ENCODE assay signal across 8 cellular contexts in the genomic region with DNA sequence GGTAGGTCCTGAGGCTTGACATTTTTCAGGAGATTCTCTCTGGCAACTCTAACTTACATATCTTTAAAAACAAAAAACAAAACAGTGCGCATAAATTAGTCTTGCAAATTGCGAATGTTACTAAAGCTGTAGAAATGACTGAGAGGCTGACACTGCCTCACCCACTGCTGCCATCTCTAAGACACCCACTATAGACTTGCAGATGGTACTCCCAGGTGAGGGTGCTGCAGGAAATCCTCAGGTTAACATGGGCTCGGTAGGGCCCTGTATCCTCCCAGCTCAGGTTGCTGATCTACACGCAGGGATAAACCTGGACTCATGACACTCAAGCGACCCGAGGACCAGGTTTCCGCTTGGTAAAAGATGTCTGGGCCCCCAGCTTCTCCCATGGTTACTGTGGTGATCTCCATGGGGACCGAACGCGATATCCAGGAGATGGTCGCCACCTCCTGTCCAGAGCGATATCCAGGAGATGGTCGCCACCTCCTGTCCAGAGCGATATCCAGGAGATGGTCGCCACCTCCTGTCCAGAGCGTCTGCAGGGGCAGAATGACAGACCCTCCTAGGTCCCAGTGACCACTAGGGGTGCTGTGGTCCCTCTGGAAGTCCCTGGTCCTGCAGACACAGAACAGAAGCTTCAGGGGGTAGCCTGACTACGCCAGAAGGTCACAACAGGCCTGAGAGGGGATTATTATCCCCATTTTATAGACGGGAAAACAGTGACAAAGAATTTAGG. TPM values are rescaled to one million over a fixed set of nuclear protein-coding genes. Genes with fewer than 3 reads are reported as not detected.
DNase-seq lines count a peak whose midpoint lies in the region; ATAC-seq, FAIRE-seq and TF ChIP-seq lines count a peak whose summit lies in the region.

No MANE protein-coding gene starts in this region.

- H3K9me3 ChIP-seq in GM12878 (replicated peaks; ENCODE audit: control insufficient read depth, insufficient read depth, low read length) (no peaks in the 10 kb centered on the region), osteoblast (ENCODE audit: low read depth, low read length) (no peaks in the 10 kb centered on the region)

- H3K4me3 ChIP-seq in GM12878 (no peak overlapping the region), osteoblast (ENCODE audit: insufficient read depth, low read length) (no peak overlapping the region), coronary artery (no peak overlapping the region)

- POLR2A ChIA-PET in GM12878 (lab: Charles Lee), result interaction anchor here (0.7 to 2.7 kb wide), 7 partner anchors 10 to 172 kb away, joined by 3 to 20 read pairs (median 3); a partner anchor contains a TSS

- DNase-seq in DMS53 (lab: John Stamatoyannopoulos, UW), result peak; percentile 61
- no peak for DNase-seq in DMS53 treated with DMSO at 0.1 percent for 48 hours (lab: John Stamatoyannopoulos, UW; ENCODE audit: unreplicated experiment)
- DNase-seq in GM12878 (ENCODE audit: low read depth, low spot score), result no peak
- no peak for DNase-seq in osteoblast (ENCODE audit: insufficient read length, low spot score, missing footprints)
- DNase-seq in NCI-H1694 (lab: John Stamatoyannopoulos, UW), result no peak
- no peak for DNase-seq in coronary artery (ENCODE audit: low spot score)
- no peak for DNase-seq in activated T-helper 2 cell treated with anti-CD3 and anti-CD28 coated beads, Interferon-gamma antibody, Interleukin-2, Interleukin-4, amounts not matched to agents 10 μg/mL and 5 μg/mL and 100 μg/mL, durations not matched to agents 14 hours and 24 hours and 36 hours (ENCODE audit: low spot score)

- no peak overlapping the region for H3K4me3 Mint-ChIP-seq in activated T-helper 2 cell treated with anti-CD3 and anti-CD28 coated beads, Interferon-gamma antibody, Interleukin-2, Interleukin-4, amounts not matched to agents 10 μg/mL and 5 μg/mL and 100 μg/mL, durations not matched to agents 14 hours and 24 hours and 36 hours (ENCODE audit: low read depth)

- no peaks in the 10 kb centered on the region for H3K79me2 ChIP-seq in GM12878 (ENCODE audit: control insufficient read depth, insufficient read depth, low read length)
- no peaks in the 10 kb centered on the region for H3K79me2 ChIP-seq in osteoblast (ENCODE audit: insufficient read depth, low read length)

- in situ Hi-C loops in GM12878 (cut with MboI), result loop anchor here (5.0 kb wide), 2 partner anchors 52 to 172 kb away; a partner anchor contains a TSS

- intact Hi-C loops in GM12878 (cut with micrococcal nuclease; ENCODE audit: unreplicated experiment), result loop anchor here (2.0 kb wide), 1 partner anchor 171 kb away; no protein-coding TSS in a partner anchor
- intact Hi-C loops in activated T-helper 2 cell treated with anti-CD3 and anti-CD28 coated beads, Interferon-gamma antibody, Interleukin-2, Interleukin-4, amounts not matched to agents 10 μg/mL and 5 μg/mL and 100 μg/mL, durations not matched to agents 14 hours and 24 hours and 36 hours (cut with micrococcal nuclease), result loop anchor here (5.0 kb wide), 2 partner anchors 102 to 172 kb away; a partner anchor contains a TSS

- peak; percentile 64 for TF ChIP-seq RAD21 in GM12878 (IDR thresholded peaks at IDR 0.05; ENCODE audit: insufficient read depth, low read depth, low read length)

- H4K20me1 ChIP-seq in GM12878 (ENCODE audit: control insufficient read depth, insufficient read depth) (no peaks in the 10 kb centered on the region), osteoblast (ENCODE audit: insufficient read depth, low read length) (no peaks in the 10 kb centered on the region)

- H3K27ac ChIP-seq in GM12878 (ENCODE audit: control insufficient read depth, insufficient read depth) (no peak overlapping the region), osteoblast (ENCODE audit: low read depth, low read length) (no peak overlapping the region), coronary artery (no peak overlapping the region)

- no peak overlapping the region for H3K4me2 ChIP-seq in GM12878 (ENCODE audit: control insufficient read depth, insufficient read depth)
- H3K4me2 ChIP-seq in osteoblast (ENCODE audit: insufficient read depth, low read length), result no peak overlapping the region

- TF ChIP-seq POLR2A in GM12878 (IDR thresholded peaks at IDR 0.05; ENCODE audit: low read depth, low read length), result no peak

- peak; percentile 45 for TF ChIP-seq CTCF in LNCAP (IDR thresholded peaks at IDR 0.05)
- TF ChIP-seq CTCF in GM12878 (IDR thresholded peaks at IDR 0.05 in 2 of 3, conservative IDR thresholded peaks at IDR 0.05 in 1 of 3; ENCODE audit: control insufficient read depth in 2 of 3, extremely low read depth in 1 of 3, insufficient read depth in 1 of 3, low read depth in 3 of 3, low read length in 3 of 3), result peak; percentile 42 to 75 (median 66)
- TF ChIP-seq CTCF in osteoblast (IDR thresholded peaks at IDR 0.05; ENCODE audit: extremely low read depth, low read depth, low read length), result peak; percentile 26
- no peak for TF ChIP-seq CTCF in coronary artery (IDR thresholded peaks at IDR 0.05)

- H3K27me3 Mint-ChIP-seq in activated T-helper 2 cell treated with anti-CD3 and anti-CD28 coated beads, Interferon-gamma antibody, Interleukin-2, Interleukin-4, amounts not matched to agents 10 μg/mL and 5 μg/mL and 100 μg/mL, durations not matched to agents 14 hours and 24 hours and 36 hours (ENCODE audit: low read depth), result peaks cover under 1% of the 10 kb centered on the region

- RAD21 ChIA-PET in GM12878 (lab: Charles Lee; ENCODE audit: unreplicated experiment), result interaction anchor here (0.8 to 10.8 kb wide), 14 partner anchors 11 to 211 kb away, joined by 3 to 193 read pairs (median 15); a partner anchor contains a TSS

- no peak overlapping the region for H3K9ac ChIP-seq in GM12878 (ENCODE audit: control insufficient read depth, insufficient read depth, low read length)

- H3K9me3 Mint-ChIP-seq in activated T-helper 2 cell treated with anti-CD3 and anti-CD28 coated beads, Interferon-gamma antibody, Interleukin-2, Interleukin-4, amounts not matched to agents 10 μg/mL and 5 μg/mL and 100 μg/mL, durations not matched to agents 14 hours and 24 hours and 36 hours, result no peaks in the 10 kb centered on the region

- no peak for FAIRE-seq in GM12878 (lab: Jason Lieb, UNC)

- peaks cover 35% of the 10 kb centered on the region for H3K4me1 Mint-ChIP-seq in activated T-helper 2 cell treated with anti-CD3 and anti-CD28 coated beads, Interferon-gamma antibody, Interleukin-2, Interleukin-4, amounts not matched to agents 10 μg/mL and 5 μg/mL and 100 μg/mL, durations not matched to agents 14 hours and 24 hours and 36 hours (ENCODE audit: low read depth)

- H3K27me3 ChIP-seq in GM12878 (replicated peaks in 1 of 2; ENCODE audit: control insufficient read depth in 2 of 2, insufficient read depth in 2 of 2, low read length in 1 of 2), result no peaks in the 10 kb centered on the region
- H3K27me3 ChIP-seq in osteoblast (ENCODE audit: insufficient read depth, low read length), result no peaks in the 10 kb centered on the region

- BruUV-seq in GM12878 (replicated peaks; lab: Mats Ljungman, UMichigan), result no TSS peak

- H3K4me1 ChIP-seq in GM12878 (ENCODE audit: control insufficient read depth, insufficient read depth, low read length), result peaks cover 40% of the 10 kb centered on the region
- no peaks in the 10 kb centered on the region for H3K4me1 ChIP-seq in osteoblast (ENCODE audit: insufficient read depth, low read length)

- CTCF ChIA-PET in GM12878 (lab: Yijun Ruan, JAX), result interaction anchor here (0.5 to 10.9 kb wide), 40 partner anchors 7 to 393 kb away, joined by 3 to 247 read pairs (median 5); a partner anchor contains a TSS

- H2AFZ ChIP-seq in GM12878 (ENCODE audit: control insufficient read depth, low read depth, low read length) (no peak overlapping the region), osteoblast (ENCODE audit: low read length) (no peak overlapping the region)

- peak; percentile 41 for ATAC-seq in GM12878

- no peak for TF ChIP-seq EP300 in GM12878 (IDR thresholded peaks at IDR 0.05; ENCODE audit: borderline replicate concordance in 1 of 2, control insufficient read depth in 1 of 2, low read depth in 2 of 2, low read length in 2 of 2)

- H3K36me3 ChIP-seq in GM12878 (ENCODE audit: control insufficient read depth in 2 of 2, insufficient read depth in 2 of 2, low read length in 1 of 2), result no peaks in the 10 kb centered on the region
- H3K36me3 ChIP-seq in osteoblast (ENCODE audit: insufficient read depth, low read length), result no peaks in the 10 kb centered on the region

- WGBS in GM12878 (ENCODE audit: insufficient coverage, insufficient replicate concordance, low lambda C conversion rate, missing lambda C conversion rate), result 84% methylated on average over 18 of the region's 18 CpGs

- H3K27ac Mint-ChIP-seq in activated T-helper 2 cell treated with anti-CD3 and anti-CD28 coated beads, Interferon-gamma antibody, Interleukin-2, Interleukin-4, amounts not matched to agents 10 μg/mL and 5 μg/mL and 100 μg/mL, durations not matched to agents 14 hours and 24 hours and 36 hours, result no peak overlapping the region

- H3K36me3 Mint-ChIP-seq in activated T-helper 2 cell treated with anti-CD3 and anti-CD28 coated beads, Interferon-gamma antibody, Interleukin-2, Interleukin-4, amounts not matched to agents 10 μg/mL and 5 μg/mL and 100 μg/mL, durations not matched to agents 14 hours and 24 hours and 36 hours (ENCODE audit: low read depth), result no peaks in the 10 kb centered on the region

- SMC1A ChIA-PET in GM12878 (lab: Charles Lee; ENCODE audit: uncharacterized antibody, unreplicated experiment), result interaction anchor here (0.7 to 10.8 kb wide), 18 partner anchors 10 to 192 kb away, joined by 3 to 143 read pairs (median 4); a partner anchor contains a TSS

RNA-seq across cellular contexts. Expression of a gene that starts 16.1 kb away (rescaled TPM):
- 51.7 and 54.8 TPM in 2 replicates for total RNA-seq in GM12878 (2013; cell fraction: nucleolus; rRNA removed)
- total RNA-seq in GM12878 (2014; rRNA removed) (10.7 and 12.5 TPM in 2 replicates), GM12878 (2014; rRNA removed; fragmentation: Illumina TruSeq; extraction: Trizol) (6.6 and 8.0 TPM in 2 replicates), GM12878 (2021) (8.9 and 11.0 TPM in 2 replicates), osteoblast (not detected in 2 replicates)
- polyA plus RNA-seq in GM12878 (2011; ENCODE audit: low read depth), result 15.9 TPM
- polyA plus RNA-seq in GM12878 (2011; rRNA removed) (11.7 and 13.3 TPM in 2 replicates), GM12878 (2014; fragmentation: Illumina TruSeq; extraction: Trizol) (9.8 and 11.7 TPM in 2 replicates), GM12878 (2014; fragmentation: Nextera tagmentation; extraction: Ambion mirVana) (1 to 10 TPM; 2.7 to 2.8 TPM), GM12878 (2014; rRNA removed) (11.4 and 11.6 TPM in 2 replicates), GM12878 (2016; fragmentation: Nextera tagmentation; extraction: Ambion mirVana) (1 to 10 TPM; 7.4 to 9.1 TPM)
- 12.8 and 14.6 TPM in 2 replicates for polyA plus RNA-seq in GM12878 (2011; cell fraction: cytosol; rRNA removed)
- 11.6 and 16.1 TPM in 2 replicates for polyA plus RNA-seq in GM12878 (2011; cell fraction: nucleus; rRNA removed)
- polyA plus RNA-seq in GM12878 (2012), result 16.7 and 24.0 TPM in 2 replicates
- polyA minus RNA-seq in GM12878 (2011; rRNA and poly(A)+ RNA removed), result 13.6 and 16.5 TPM in 2 replicates
- polyA minus RNA-seq in GM12878 (2011; cell fraction: cytosol; rRNA and poly(A)+ RNA removed), result 3.5 TPM in 2 replicates
- polyA minus RNA-seq in GM12878 (2011; cell fraction: nucleus; rRNA and poly(A)+ RNA removed), result 10.8 and 12.2 TPM in 2 replicates
- 0.28 and 0.34 TPM in 2 replicates for total RNA-seq in activated T-helper 2 cell treated with anti-CD3 and anti-CD28 coated beads, Interferon-gamma antibody, Interleukin-2, Interleukin-4, amounts not matched to agents 10 μg/mL and 5 μg/mL and 100 μg/mL, durations not matched to agents 14 hours and 24 hours and 36 hours

RNA-seq across cellular contexts. Expression of a gene that starts 40.8 kb away (rescaled TPM):
- total RNA-seq in GM12878 (2013; cell fraction: nucleolus; rRNA removed), result 340 and 341 TPM in 2 replicates
- total RNA-seq in GM12878 (2014; rRNA removed), result 74.4 and 76.2 TPM in 2 replicates
- 81.5 and 88.1 TPM in 2 replicates for total RNA-seq in GM12878 (2014; rRNA removed; fragmentation: Illumina TruSeq; extraction: Trizol)
- total RNA-seq in GM12878 (2021), result 124 and 133 TPM in 2 replicates
- 147 TPM for polyA plus RNA-seq in GM12878 (2011; ENCODE audit: low read depth)
- polyA plus RNA-seq in GM12878 (2011; rRNA removed), result 275 and 284 TPM in 2 replicates
- polyA plus RNA-seq in GM12878 (2011; cell fraction: cytosol; rRNA removed), result 168 and 176 TPM in 2 replicates
- 116 and 168 TPM in 2 replicates for polyA plus RNA-seq in GM12878 (2011; cell fraction: nucleus; rRNA removed)
- 182 and 235 TPM in 2 replicates for polyA plus RNA-seq in GM12878 (2012)
- polyA plus RNA-seq in GM12878 (2014; fragmentation: Illumina TruSeq; extraction: Trizol), result 182 and 208 TPM in 2 replicates
- 10 to 100 TPM; 66.6 to 83.4 TPM for polyA plus RNA-seq in GM12878 (2014; fragmentation: Nextera tagmentation; extraction: Ambion mirVana)
- polyA plus RNA-seq in GM12878 (2014; rRNA removed), result 118 and 125 TPM in 2 replicates
- 100 to 1,000 TPM; 102 to 114 TPM for polyA plus RNA-seq in GM12878 (2016; fragmentation: Nextera tagmentation; extraction: Ambion mirVana)
- 184 and 200 TPM in 2 replicates for polyA minus RNA-seq in GM12878 (2011; rRNA and poly(A)+ RNA removed)
- 46.2 and 51.3 TPM in 2 replicates for polyA minus RNA-seq in GM12878 (2011; cell fraction: cytosol; rRNA and poly(A)+ RNA removed)
- 108 and 125 TPM in 2 replicates for polyA minus RNA-seq in GM12878 (2011; cell fraction: nucleus; rRNA and poly(A)+ RNA removed)
- under 0.01 TPM in 1 of 2 replicates, not detected in the other for total RNA-seq in osteoblast
- 4.1 and 5.5 TPM in 2 replicates for total RNA-seq in activated T-helper 2 cell treated with anti-CD3 and anti-CD28 coated beads, Interferon-gamma antibody, Interleukin-2, Interleukin-4, amounts not matched to agents 10 μg/mL and 5 μg/mL and 100 μg/mL, durations not matched to agents 14 hours and 24 hours and 36 hours

Comparison
In these comparisons a context has a peak if more than half of its experiments do, and no peak if none do; other contexts are left out.
1. RNA of a gene that starts 40.8 kb away (total RNA-seq): 74.4 to 341 TPM in GM12878; 4.1 to 5.5 TPM in activated T-helper 2 cell treated with anti-CD3 and anti-CD28 coated beads, Interferon-gamma antibody, Interleukin-2, Interleukin-4, amounts not matched to agents 10 μg/mL and 5 μg/mL and 100 μg/mL, durations not matched to agents 14 hours and 24 hours and 36 hours and under 0.01 TPM in osteoblast; every median in the first group is over 10 times any median in the second.